Comparison of ENCODE assay signal across 1 cellular context in genomic region chr3:151768393-151768930, GRCh38.
TF ChIP-seq lines count a peak whose summit lies in the region.

No MANE protein-coding gene starts in this region.

TF ChIP-seq in GM23338, 12 proteins besides CTCF, POLR2A, EP300 and RAD21 (continued from another document):
- TF ChIP-seq, protein P1, sequence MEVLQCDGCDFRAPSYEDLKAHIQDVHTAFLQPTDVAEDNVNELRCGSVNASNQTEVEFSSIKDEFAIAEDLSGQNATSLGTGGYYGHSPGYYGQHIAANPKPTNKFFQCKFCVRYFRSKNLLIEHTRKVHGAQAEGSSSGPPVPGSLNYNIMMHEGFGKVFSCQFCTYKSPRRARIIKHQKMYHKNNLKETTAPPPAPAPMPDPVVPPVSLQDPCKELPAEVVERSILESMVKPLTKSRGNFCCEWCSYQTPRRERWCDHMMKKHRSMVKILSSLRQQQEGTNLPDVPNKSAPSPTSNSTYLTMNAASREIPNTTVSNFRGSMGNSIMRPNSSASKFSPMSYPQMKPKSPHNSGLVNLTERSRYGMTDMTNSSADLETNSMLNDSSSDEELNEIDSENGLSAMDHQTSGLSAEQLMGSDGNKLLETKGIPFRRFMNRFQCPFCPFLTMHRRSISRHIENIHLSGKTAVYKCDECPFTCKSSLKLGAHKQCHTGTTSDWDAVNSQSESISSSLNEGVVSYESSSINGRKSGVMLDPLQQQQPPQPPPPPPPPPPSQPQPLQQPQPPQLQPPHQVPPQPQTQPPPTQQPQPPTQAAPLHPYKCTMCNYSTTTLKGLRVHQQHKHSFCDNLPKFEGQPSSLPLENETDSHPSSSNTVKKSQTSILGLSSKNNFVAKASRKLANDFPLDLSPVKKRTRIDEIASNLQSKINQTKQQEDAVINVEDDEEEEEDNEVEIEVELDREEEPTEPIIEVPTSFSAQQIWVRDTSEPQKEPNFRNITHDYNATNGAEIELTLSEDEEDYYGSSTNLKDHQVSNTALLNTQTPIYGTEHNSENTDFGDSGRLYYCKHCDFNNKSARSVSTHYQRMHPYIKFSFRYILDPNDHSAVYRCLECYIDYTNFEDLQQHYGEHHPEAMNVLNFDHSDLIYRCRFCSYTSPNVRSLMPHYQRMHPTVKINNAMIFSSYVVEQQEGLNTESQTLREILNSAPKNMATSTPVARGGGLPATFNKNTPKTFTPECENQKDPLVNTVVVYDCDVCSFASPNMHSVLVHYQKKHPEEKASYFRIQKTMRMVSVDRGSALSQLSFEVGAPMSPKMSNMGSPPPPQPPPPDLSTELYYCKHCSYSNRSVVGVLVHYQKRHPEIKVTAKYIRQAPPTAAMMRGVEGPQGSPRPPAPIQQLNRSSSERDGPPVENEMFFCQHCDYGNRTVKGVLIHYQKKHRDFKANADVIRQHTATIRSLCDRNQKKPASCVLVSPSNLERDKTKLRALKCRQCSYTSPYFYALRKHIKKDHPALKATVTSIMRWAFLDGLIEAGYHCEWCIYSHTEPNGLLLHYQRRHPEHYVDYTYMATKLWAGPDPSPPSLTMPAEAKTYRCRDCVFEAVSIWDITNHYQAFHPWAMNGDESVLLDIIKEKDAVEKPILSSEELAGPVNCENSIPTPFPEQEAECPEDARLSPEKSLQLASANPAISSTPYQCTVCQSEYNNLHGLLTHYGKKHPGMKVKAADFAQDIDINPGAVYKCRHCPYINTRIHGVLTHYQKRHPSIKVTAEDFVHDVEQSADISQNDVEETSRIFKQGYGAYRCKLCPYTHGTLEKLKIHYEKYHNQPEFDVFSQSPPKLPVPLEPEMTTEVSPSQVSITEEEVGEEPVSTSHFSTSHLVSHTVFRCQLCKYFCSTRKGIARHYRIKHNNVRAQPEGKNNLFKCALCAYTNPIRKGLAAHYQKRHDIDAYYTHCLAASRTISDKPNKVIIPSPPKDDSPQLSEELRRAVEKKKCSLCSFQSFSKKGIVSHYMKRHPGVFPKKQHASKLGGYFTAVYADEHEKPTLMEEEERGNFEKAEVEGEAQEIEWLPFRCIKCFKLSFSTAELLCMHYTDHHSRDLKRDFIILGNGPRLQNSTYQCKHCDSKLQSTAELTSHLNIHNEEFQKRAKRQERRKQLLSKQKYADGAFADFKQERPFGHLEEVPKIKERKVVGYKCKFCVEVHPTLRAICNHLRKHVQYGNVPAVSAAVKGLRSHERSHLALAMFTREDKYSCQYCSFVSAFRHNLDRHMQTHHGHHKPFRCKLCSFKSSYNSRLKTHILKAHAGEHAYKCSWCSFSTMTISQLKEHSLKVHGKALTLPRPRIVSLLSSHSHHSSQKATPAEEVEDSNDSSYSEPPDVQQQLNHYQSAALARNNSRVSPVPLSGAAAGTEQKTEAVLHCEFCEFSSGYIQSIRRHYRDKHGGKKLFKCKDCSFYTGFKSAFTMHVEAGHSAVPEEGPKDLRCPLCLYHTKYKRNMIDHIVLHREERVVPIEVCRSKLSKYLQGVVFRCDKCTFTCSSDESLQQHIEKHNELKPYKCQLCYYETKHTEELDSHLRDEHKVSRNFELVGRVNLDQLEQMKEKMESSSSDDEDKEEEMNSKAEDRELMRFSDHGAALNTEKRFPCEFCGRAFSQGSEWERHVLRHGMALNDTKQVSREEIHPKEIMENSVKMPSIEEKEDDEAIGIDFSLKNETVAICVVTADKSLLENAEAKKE (CRISPR knock-in tag; IDR thresholded peaks at IDR 0.05) = no peak
- TF ChIP-seq EZH2phosphoT487 (IDR thresholded peaks at IDR 0.05; ENCODE audit: unreplicated experiment) = no peak
